ENCODE assay signal across 20 cellular contexts in genomic region chr4:159607824-159608223, GRCh38.
DNase-seq lines count a peak whose midpoint lies in the region; ATAC-seq and TF ChIP-seq lines count a peak whose summit lies in the region.
"Had no signal": no experiment of that assay in that cellular context is flagged by ENCODE, and none has a peak within 500 bp of the region (broad histone marks: within the 10 kb centered on the region; RNA-seq: fewer than 3 reads in every experiment).

No MANE protein-coding gene starts in this region.

- no peak for ATAC-seq in GM18868 (IDR thresholded peaks at IDR 0.05; ENCODE audit: unreplicated experiment)
- ATAC-seq: activated CD8-positive, alpha-beta memory T cell treated with anti-CD3 and anti-CD28 coated beads, Interleukin-2, amount 10 ng/mL, durations not matched to agents 7 days and 5 days; GM12878; K562 had no signal

- H3K4me3 ChIP-seq in epithelial cell of esophagus (ENCODE audit: low read length) = no peak overlapping the region
- H3K4me3 ChIP-seq: coronary artery, GM12878, K562 had no signal

- no peak for TF ChIP-seq CTCF in epithelial cell of esophagus (IDR thresholded peaks at IDR 0.05; ENCODE audit: insufficient read depth, low read depth, low read length, missing control alignments)

- DNase-seq in NCI-H1105 treated with DMSO at 0.1 percent for 48 hours (lab: John Stamatoyannopoulos, UW) (peak; percentile 13), NCI-H1105 (lab: John Stamatoyannopoulos, UW) (no peak), NCI-H748 treated with DMSO at 0.1 percent for 48 hours (lab: John Stamatoyannopoulos, UW) (peak; percentile 45), epithelial cell of esophagus (ENCODE audit: low read depth) (peak; percentile 10), retina (peak; percentile 15), SIG-M5 treated with dmso at 0.1 percent for 504 hours (lab: John Stamatoyannopoulos, UW; ENCODE audit: unreplicated experiment) (no peak), NCI-H510A treated with DMSO at 0.1 percent for 48 hours (lab: John Stamatoyannopoulos, UW) (no peak)
- DNase-seq: activated B cell treated with CpG ODN at 0.5 μM for 24 hours; activated CD8-positive, alpha-beta memory T cell treated with anti-CD3 and anti-CD28 coated beads, Interleukin-2, amount 10 ng/mL, durations not matched to agents 7 days and 5 days; activated gamma-delta T cell treated with Interleukin-2 at 50 U/mL for 16 hours; CD4-positive, CD25-positive, alpha-beta regulatory T cell; kidney glomerular epithelial cell; NCI-H1436 treated with DMSO at 0.1 percent for 48 hours; NCI-H82; RPMI8226; stimulated activated CD4-positive, alpha-beta T cell treated with anti-CD3 and anti-CD28 coated beads, Interleukin-4, amount 100 ng/mL, for 4 hours had no signal

Comparison
In these comparisons a context has a peak if more than half of its experiments do, and no peak if none do; other contexts are left out.
1. DNase-seq: peak in NCI-H1105 treated with DMSO at 0.1 percent for 48 hours (single experiment), NCI-H748 treated with DMSO at 0.1 percent for 48 hours (single experiment), epithelial cell of esophagus (single experiment) and retina (single experiment); none in NCI-H1105 (single experiment), SIG-M5 treated with dmso at 0.1 percent for 504 hours (single experiment) and NCI-H510A treated with DMSO at 0.1 percent for 48 hours (single experiment).